In genomic region chr10:125548878-125549277, GRCh38 we compare ENCODE assay signal across 24 cellular contexts.
"Had no signal": no experiment of that assay in that cellular context is flagged by ENCODE, and none has a peak within 500 bp of the region (broad histone marks: within the 10 kb centered on the region; RNA-seq: fewer than 3 reads in every experiment).

No MANE protein-coding gene starts in this region.

- H3K9me3 ChIP-seq: MG63, SK-N-SH had no signal

- H3K36me3 ChIP-seq: MG63 had no signal

- H3K4me3 ChIP-seq: MG63 had no signal

- H3K27ac ChIP-seq: RWPE1 had no signal

- H3K27me3 ChIP-seq: MG63 had no signal

- DNase-seq: IMR-90; Karpas-422; KG1; MG63; NCI-H1092; NCI-H1105 treated with DMSO at 0.1 percent for 48 hours; NCI-H1417 treated with DMSO at 0.1 percent for 48 hours; NCI-H146; NCI-H1694 treated with DMSO at 0.1 percent for 48 hours; NCI-H1930; NCI-H2171 treated with DMSO at 0.1 percent for 48 hours; NCI-H345; NCI-H446 treated with DMSO at 0.1 percent for 48 hours; NCI-H524; NCI-H526 treated with DMSO at 0.1 percent for 48 hours; NCI-H748 treated with DMSO at 0.1 percent for 48 hours; NK-92 treated with Interleukin-12 subunit alpha and Interleukin-12 subunit beta, amount 100 ng/mL, for 24 hours; PC-3; SHP77; SK-N-SH; SW 1271 had no signal

- ATAC-seq: HepG2, Panc1, PC-3 had no signal
